10 cellular contexts compared by ENCODE assay signal in genomic region chr1:169793730-169794129, GRCh38. TPM values are rescaled to one million over a fixed set of nuclear protein-coding genes. Genes with fewer than 3 reads are reported as not detected.
DNase-seq lines count a peak whose midpoint lies in the region; ATAC-seq, FAIRE-seq and TF ChIP-seq lines count a peak whose summit lies in the region.
"Had no signal": no experiment of that assay in that cellular context is flagged by ENCODE, and none has a peak within 500 bp of the region (broad histone marks: within the 10 kb centered on the region; RNA-seq: fewer than 3 reads in every experiment).

No MANE protein-coding gene starts in this region.

- CTCF ChIA-PET in A549 (lab: Yijun Ruan, JAX), result interaction anchor here (1.0 to 1.4 kb wide), 2 partner anchors 11 to 16 kb away, joined by 3 read pairs; no protein-coding TSS in a partner anchor

- ATAC-seq in A549, result no peak
- ATAC-seq in HG02798 (IDR thresholded peaks at IDR 0.05; ENCODE audit: poor library complexity, unreplicated experiment), result no peak

- peak overlapping the region; percentile 80 for H3K4me3 ChIP-seq in A549
- peak overlapping the region; percentile 94 for H3K4me3 ChIP-seq in HUES6 (ENCODE audit: low read depth, low read length)
- H3K4me3 ChIP-seq in cardiac fibroblast (replicated peaks in 1 of 2; ENCODE audit: low read depth in 2 of 2, low read length in 2 of 2), result peak overlapping the region; percentile 82 to 83
- H3K4me3 ChIP-seq in mucosa of stomach (ENCODE audit: low read length), result no peak overlapping the region

- H3K9me3 ChIP-seq in A549 (no peaks in the 10 kb centered on the region), HUES6 (ENCODE audit: control insufficient read depth, insufficient read depth, low read depth, low read length) (peaks cover 5% of the 10 kb centered on the region), mucosa of stomach (ENCODE audit: control insufficient read depth, low read length) (no peaks in the 10 kb centered on the region)

- TF ChIP-seq EP300 in A549 (IDR thresholded peaks at IDR 0.05), result no peak

- no peaks in the 10 kb centered on the region; the same call in 1 of the 2 replicates for H3K36me3 ChIP-seq in HUES6 (ENCODE audit: control insufficient read depth, insufficient read depth, low read length)
- no peaks in the 10 kb centered on the region for H3K36me3 ChIP-seq in mucosa of stomach (ENCODE audit: control insufficient read depth, insufficient read depth, low read length)

- H3K4me1 ChIP-seq in A549 (peaks cover 7% of the 10 kb centered on the region; the same call in 2 of the 3 replicates), HUES6 (ENCODE audit: control insufficient read depth, insufficient read depth, low read length) (peaks cover 3% of the 10 kb centered on the region; the same call in 1 of the 2 replicates), mucosa of stomach (ENCODE audit: control insufficient read depth, insufficient read depth, low read length) (peaks cover 9% of the 10 kb centered on the region)

- H3K27me3 ChIP-seq in HUES6 (ENCODE audit: control insufficient read depth, insufficient read depth, low read length) (no peaks in the 10 kb centered on the region), mucosa of stomach (ENCODE audit: control insufficient read depth, insufficient read depth, low read length) (no peaks in the 10 kb centered on the region)

- peak; percentile 13 for FAIRE-seq in A549 (lab: Jason Lieb, UNC)
- FAIRE-seq: G401.6 had no signal

- H3K27ac ChIP-seq in A549 (peak overlapping the region; percentile 97), HUES6 (ENCODE audit: low read depth, low read length) (no peak overlapping the region), caudate nucleus (ENCODE audit: low read depth, low read length) (no peak overlapping the region)

- H3K9ac ChIP-seq in HUES6 (ENCODE audit: low read length) (peak overlapping the region; percentile 93), mucosa of stomach (ENCODE audit: low read length) (peak overlapping the region; percentile 79)

- 9% methylated on average over 1 of the region's 1 CpG for WGBS in A549 (ENCODE audit: missing lambda C conversion rate)

- DNase-seq in A549 (ENCODE audit: low read depth in 1 of 2, low spot score in 1 of 2), result no peak
- no peak for DNase-seq in cardiac fibroblast (ENCODE audit: low read depth in 2 of 2)
- no peak for DNase-seq in caudate nucleus (lab: John Stamatoyannopoulos, UW)
- DNase-seq in HK-2 (ENCODE audit: unreplicated experiment), result no peak
- no peak for DNase-seq in A172 (ENCODE audit: low spot score)
- DNase-seq: activated CD4-positive, alpha-beta T cell treated with anti-CD3 and anti-CD28 coated beads, Interleukin-2, amount 50 U/mL, for 1 hour had no signal

- no peak for TF ChIP-seq POLR2A in A549 (IDR thresholded peaks at IDR 0.05; ENCODE audit: low read length)

- POLR2A ChIA-PET in A549 (lab: Yijun Ruan, JAX), result no interaction called here

- H3K4me2 ChIP-seq in A549, result peak overlapping the region; percentile 96

- TF ChIP-seq CTCF in A549 (IDR thresholded peaks at IDR 0.05) (no peak), cardiac fibroblast (IDR thresholded peaks at IDR 0.05; ENCODE audit: low read depth, low read length) (no peak)

- TF ChIP-seq RAD21 in A549 (conservative IDR thresholded peaks at IDR 0.05 in 1 of 2, IDR thresholded peaks at IDR 0.05 in 1 of 2), result no peak

TF ChIP-seq in A549, 52 proteins besides CTCF, POLR2A, EP300 and RAD21:
- TF ChIP-seq MAFK (IDR thresholded peaks at IDR 0.05; ENCODE audit: partially characterized antibody) (peak; percentile 58), BCL3 (IDR thresholded peaks at IDR 0.05) (no peak)
TF ChIP-seq in A549: peak in this region for 1.

RNA-seq across cellular contexts. Expression of gene METTL18, which starts 1.0 kb away (rescaled TPM):
- 7.2 and 11.4 TPM in 2 replicates for polyA plus RNA-seq in A549 (2011; rRNA removed)
- 1.2 and 1.3 TPM in 2 replicates for polyA plus RNA-seq in A549 (2012; cell fraction: cytosol; rRNA removed)
- polyA plus RNA-seq in A549 (2012; cell fraction: nucleus; rRNA removed), result 0.46 and 0.76 TPM in 2 replicates
- 7.3 to 7.8 TPM (median 7.5 TPM) in 3 replicates for polyA plus RNA-seq in A549 (2017; fragmentation: RNase III; extraction: RNeasy Plus Mini Kit Qiagen cat#74134 plus additional on column Dnase treatment)
- 0.97 and 1.7 TPM in 2 replicates for polyA minus RNA-seq in A549 (2011; rRNA and poly(A)+ RNA removed)
- 16.0 and 26.0 TPM in 2 replicates for total RNA-seq in A172 (2014; rRNA removed; shearing (Covaris generic))

RNA-seq across cellular contexts. Expression of gene SELE, which starts 59.9 kb away (rescaled TPM):
- not detected in 2 replicates for polyA plus RNA-seq in A549 (2011; rRNA removed)
- polyA plus RNA-seq in A549 (2012; cell fraction: cytosol; rRNA removed), result not detected in 2 replicates
- not detected in 2 replicates for polyA plus RNA-seq in A549 (2012; cell fraction: nucleus; rRNA removed)
- polyA plus RNA-seq in A549 (2017; fragmentation: RNase III; extraction: RNeasy Plus Mini Kit Qiagen cat#74134 plus additional on column Dnase treatment), result not detected in 3 replicates
- polyA minus RNA-seq in A549 (2011; rRNA and poly(A)+ RNA removed), result not detected in 2 replicates
- not detected in 2 replicates for total RNA-seq in A172 (2014; rRNA removed; shearing (Covaris generic))

Comparison
In these comparisons a context has a peak if more than half of its experiments do, and no peak if none do; other contexts are left out.
1. H3K27ac ChIP-seq: peak in A549 (2 of 2); none in HUES6 (single experiment) and caudate nucleus (single experiment).